ENCODE assay signal across 39 cellular contexts in the genomic region with DNA sequence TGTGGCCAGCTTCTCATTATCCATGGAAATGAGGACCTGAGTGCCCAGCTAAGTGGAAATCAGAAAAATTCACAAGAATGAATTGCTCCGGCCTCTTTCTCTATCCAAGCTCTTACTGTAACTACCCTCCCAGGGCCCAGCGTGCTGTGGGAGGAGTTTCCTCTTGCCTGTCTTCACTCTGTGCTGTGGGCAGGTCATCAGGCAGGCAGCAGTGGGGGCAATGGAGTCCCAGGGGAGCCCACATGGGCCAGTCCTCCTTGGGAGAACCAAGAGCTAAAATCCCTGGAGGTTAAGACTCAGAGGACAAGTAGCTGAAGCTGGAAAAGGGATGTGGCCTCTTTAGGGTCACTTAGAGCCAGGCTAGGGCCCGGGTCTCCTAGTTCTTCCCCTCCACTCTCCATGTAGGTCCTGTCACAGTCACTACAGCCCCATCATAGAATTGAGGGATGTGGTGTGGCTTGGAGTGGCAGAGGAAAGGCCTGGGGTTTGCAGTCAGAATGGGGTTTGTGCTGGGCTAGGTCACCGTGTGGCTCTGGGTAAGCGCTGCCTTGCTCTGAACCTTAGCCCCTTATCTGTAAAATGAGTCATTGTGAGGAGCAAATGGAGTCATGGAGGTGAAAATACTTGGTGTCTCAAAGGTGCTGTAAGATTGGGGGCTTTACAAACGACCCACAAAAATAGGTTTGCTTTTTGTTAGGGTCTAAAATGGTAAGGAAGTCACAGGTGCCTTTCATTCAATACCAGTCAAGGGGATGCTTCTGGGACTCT. TPM values are rescaled to one million over a fixed set of nuclear protein-coding genes. Genes with fewer than 3 reads are reported as not detected.
"Had no signal": no experiment of that assay in that cellular context is flagged by ENCODE, and none has a peak within 500 bp of the region (broad histone marks: within the 10 kb centered on the region; RNA-seq: fewer than 3 reads in every experiment).

No MANE protein-coding gene starts in this region.

- H3K36me3 ChIP-seq: adrenal gland, breast epithelium, MG63, Peyer's patch had no signal

- H3K4me1 ChIP-seq: breast epithelium had no signal

- FAIRE-seq: astrocyte had no signal

- H3K4me3 ChIP-seq: adrenal gland, body of pancreas, breast epithelium, MG63, Peyer's patch had no signal

- DNase-seq: activated B cell treated with CpG ODN at 0.5 μM for 24 hours; activated CD4-positive, alpha-beta T cell treated with anti-CD3 and anti-CD28 coated beads for 1 hour; activated CD4-positive, alpha-beta T cell treated with anti-CD3 and anti-CD28 coated beads for 48 hours; activated CD8-positive, alpha-beta memory T cell treated with anti-CD3 and anti-CD28 coated beads, Interleukin-2, amount 50 U/mL, for 4 hours; activated CD8-positive, alpha-beta T cell treated with anti-CD3 and anti-CD28 coated beads for 36 hours; activated gamma-delta T cell treated with Interleukin-2 at 50 U/mL for 16 hours; activated naive CD4-positive, alpha-beta T cell treated with anti-CD3 and anti-CD28 coated beads for 36 hours; activated T-cell treated with anti-CD3 and anti-CD28 coated beads for 4 hours; activated T-cell treated with anti-CD3 and anti-CD28 coated beads, Interleukin-2, amount 50 U/mL, for 4 hours; adrenal gland; body of pancreas; caudate nucleus; Kasumi-1; KG1; MG63; NCI-H1048; NCI-H1105 treated with DMSO at 0.1 percent for 48 hours; NCI-H1436; NCI-H1694; NCI-H1930; NCI-H2081 treated with DMSO at 0.1 percent for 48 hours; NCI-H2171; NCI-H510A; NCI-H526; NCI-H748 treated with DMSO at 0.1 percent for 48 hours; NK-92 treated with Interleukin-12 subunit alpha and Interleukin-12 subunit beta, amount 100 ng/mL, for 24 hours; PC-3; Peyer's patch; RPMI8226; SW 1271; T-helper 1 cell; T-helper 2 cell; T-helper 9 cell had no signal

- H3K27me3 ChIP-seq: adrenal gland, body of pancreas, breast epithelium had no signal

- H3K9me3 ChIP-seq: adrenal gland, body of pancreas, breast epithelium, MG63, Peyer's patch had no signal

- H3K27ac ChIP-seq: adrenal gland, body of pancreas, breast epithelium, Peyer's patch, VCaP had no signal

RNA-seq across cellular contexts. Expression of a gene that starts 3.7 kb away (rescaled TPM):
- total RNA-seq: activated B cell treated with CpG ODN at 0.5 μM for 24 hours; activated naive CD4-positive, alpha-beta T cell treated with anti-CD3 and anti-CD28 coated beads for 36 hours; activated naive CD4-positive, alpha-beta T cell treated with anti-CD3 and anti-CD28 coated beads, Interleukin-2, amount 50 U/mL, for 72 hours; activated T-cell treated with anti-CD3 and anti-CD28 coated beads, Interleukin-2, amount 50 U/mL, for 4 hours; activated T-helper 1 cell treated with anti-CD3 and anti-CD28 coated beads, Interleukin-12 subunit alpha, Interleukin-12 subunit beta, Interleukin-2, Interleukin-4 antibody, amounts not matched to agents 30 ng/mL and 10 ng/mL and 1 ng/mL, durations not matched to agents 14 hours and 24 hours and 36 hours had no signal
- polyA plus RNA-seq: IgD-negative memory B cell had no signal
